In the genomic region with DNA sequence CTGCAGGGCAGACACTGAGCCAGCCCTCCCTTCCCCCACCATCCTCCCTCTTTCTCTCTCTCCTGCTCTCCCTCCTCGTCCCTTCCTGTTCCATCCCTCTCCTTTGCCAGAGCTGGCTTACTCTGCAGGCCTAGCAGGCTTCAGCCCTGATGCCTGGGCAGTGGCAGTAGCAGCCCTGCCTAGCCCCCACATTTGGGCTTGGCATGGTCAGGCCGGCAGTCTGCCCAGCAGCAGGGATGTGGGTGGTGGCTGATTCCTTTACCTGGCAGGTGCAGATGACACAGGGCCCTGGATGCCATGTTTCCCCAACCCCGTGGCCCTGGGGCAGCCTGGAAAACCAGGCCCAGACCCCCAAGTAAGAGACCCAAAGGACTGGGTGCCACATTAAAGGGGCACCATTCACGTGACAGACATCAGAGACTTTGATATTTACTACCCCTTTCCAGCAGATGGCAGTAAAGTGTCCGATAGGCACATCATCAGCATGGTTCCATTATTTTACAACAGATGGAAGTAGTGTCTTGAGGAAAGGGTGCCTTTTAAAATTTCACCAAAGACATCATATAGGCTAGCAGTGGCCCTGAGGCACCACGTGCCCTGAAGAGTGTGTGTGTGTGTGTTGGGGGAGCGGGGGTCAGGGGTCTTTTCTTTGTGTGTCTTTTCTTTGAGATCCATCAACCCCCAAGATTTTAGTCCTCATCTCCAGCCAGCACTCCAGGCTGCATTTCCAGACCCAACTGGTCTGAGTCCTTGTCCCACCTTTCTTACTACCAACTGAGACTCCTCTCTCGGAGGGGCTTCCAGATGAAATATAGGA, we compare ENCODE assay signal across 8 cellular contexts. TPM values are rescaled to one million over a fixed set of nuclear protein-coding genes. Genes with fewer than 3 reads are reported as not detected.
A peak's percentile ranks its signal among the peaks of the same experiment; 100 is the strongest.
DNase-seq lines count a peak whose midpoint lies in the region; ATAC-seq lines count a peak whose summit lies in the region.

No MANE protein-coding gene starts in this region.

- no peaks in the 10 kb centered on the region for H3K36me3 ChIP-seq in MG63

- intact Hi-C loops in Right ventricle myocardium superior (cut with DNase I) = loop anchor here (2.0 kb wide), 1 partner anchor 186 kb away; no protein-coding TSS in a partner anchor
- intact Hi-C loops in sciatic nerve (cut with DNase I) = loop anchor here (10.0 kb wide), 1 partner anchor 190 kb away; no protein-coding TSS in a partner anchor

- H3K4me3 ChIP-seq in MG63 = no peak overlapping the region

- ATAC-seq in GM19438 (IDR thresholded peaks at IDR 0.05; ENCODE audit: low read depth, unreplicated experiment) (peak; percentile 60), Right ventricle myocardium superior (ENCODE audit: poor library complexity) (peak; percentile 66), sciatic nerve (peak; percentile 29), GM18873 (IDR thresholded peaks at IDR 0.05; ENCODE audit: low FRiP score, unreplicated experiment) (no peak)

- no peaks in the 10 kb centered on the region for H3K27me3 ChIP-seq in MG63

- no peaks in the 10 kb centered on the region for H3K9me3 ChIP-seq in MG63

- DNase-seq in DMS153 (lab: John Stamatoyannopoulos, UW) = peak; percentile 11
- DNase-seq in NCI-H2029 treated with DMSO at 0.1 percent for 48 hours (lab: John Stamatoyannopoulos, UW) = peak; percentile 44
- peak; percentile 32 for DNase-seq in activated T-cell treated with anti-CD3 and anti-CD28 coated beads, Interleukin-2, amount 50 U/mL, for 48 hours
- peak; percentile 30 for DNase-seq in Right ventricle myocardium superior
- DNase-seq in sciatic nerve (ENCODE audit: low spot score) = peak; percentile 35
- DNase-seq in MG63 = no peak

RNA-seq across cellular contexts. Expression of gene KCP, which starts 5.9 kb away (rescaled TPM):
- total RNA-seq in Right ventricle myocardium superior = 0.11 TPM
- total RNA-seq in sciatic nerve = 1.8 TPM
- total RNA-seq in MG63 (2014; rRNA removed; shearing (Covaris generic); ENCODE audit: low replicate concordance) = not detected in 2 replicates

RNA-seq across cellular contexts. Expression of gene IRF5, which starts 33.1 kb away (rescaled TPM):
- total RNA-seq in Right ventricle myocardium superior (1.9 TPM), sciatic nerve (8.7 TPM)
- total RNA-seq in MG63 (2014; rRNA removed; shearing (Covaris generic); ENCODE audit: low replicate concordance) = 0.89 and 2.4 TPM in 2 replicates

RNA-seq across cellular contexts. Expression of gene ATP6V1F, which starts 41.9 kb away (rescaled TPM):
- total RNA-seq in Right ventricle myocardium superior = 119 TPM
- 89.6 TPM for total RNA-seq in sciatic nerve
- total RNA-seq in MG63 (2014; rRNA removed; shearing (Covaris generic); ENCODE audit: low replicate concordance) = 83.6 and 97.0 TPM in 2 replicates
